In genomic region chr7:123999698-124000097, GRCh38 we compare ENCODE assay signal across 29 cellular contexts. TPM values are rescaled to one million over a fixed set of nuclear protein-coding genes. Genes with fewer than 3 reads are reported as not detected.
"Had no signal": no experiment of that assay in that cellular context is flagged by ENCODE, and none has a peak within 500 bp of the region (broad histone marks: within the 10 kb centered on the region; RNA-seq: fewer than 3 reads in every experiment).

No MANE protein-coding gene starts in this region.

- H3K9ac ChIP-seq: SK-N-SH had no signal

- H3K36me3 ChIP-seq: brain microvascular endothelial cell, SJSA1 had no signal

- H3K27me3 ChIP-seq: brain microvascular endothelial cell, SJSA1 had no signal

- H3K4me2 ChIP-seq: SK-N-SH had no signal

- H3K9me2 ChIP-seq: SK-N-SH had no signal

- H3K27ac ChIP-seq: brain microvascular endothelial cell, SJSA1 had no signal

- DNase-seq: activated CD4-positive, alpha-beta T cell treated with anti-CD3 and anti-CD28 coated beads for 36 hours; activated CD4-positive, alpha-beta T cell treated with anti-CD3 and anti-CD28 coated beads, Interleukin-2, amount 10 ng/mL, durations not matched to agents 7 days and 5 days; activated CD4-positive, alpha-beta T cell treated with anti-CD3 and anti-CD28 coated beads, Interleukin-2, amount 50 U/mL, for 48 hours; activated CD8-positive, alpha-beta T cell treated with anti-CD3 and anti-CD28 coated beads, Interleukin-2, amount 10 ng/mL, durations not matched to agents 7 days and 5 days; activated gamma-delta T cell treated with Interleukin-2 at 50 U/mL for 16 hours; activated naive CD4-positive, alpha-beta T cell treated with anti-CD3 and anti-CD28 coated beads, Interleukin-2, amount 10 ng/mL, durations not matched to agents 7 days and 5 days; activated naive CD8-positive, alpha-beta T cell treated with anti-CD3 and anti-CD28 coated beads, Interleukin-2, amount 50 U/mL, for 24 hours; activated T-cell treated with anti-CD3 and anti-CD28 coated beads for 4 hours; activated T-cell treated with anti-CD3 and anti-CD28 coated beads, Interleukin-2, amount 50 U/mL, for 4 hours; amniotic stem cell; aorta; brain microvascular endothelial cell; NCI-H1105; NCI-H1417 treated with DMSO at 0.1 percent for 48 hours; NCI-H1694; NCI-H1930; NCI-H345; NCI-H524 treated with DMSO at 0.1 percent for 48 hours; SHP77 treated with DMSO at 0.1 percent for 48 hours; SK-N-SH had no signal

- H3K9me3 ChIP-seq: SJSA1, SK-N-SH had no signal

- H3K4me3 ChIP-seq: K562, SJSA1 had no signal

- H3K4me1 ChIP-seq: SJSA1 had no signal

- ATAC-seq: activated CD4-positive, alpha-beta T cell treated with anti-CD3 and anti-CD28 coated beads for 36 hours; activated CD4-positive, CD25-positive, alpha-beta regulatory T cell treated with anti-CD3 and anti-CD28 coated beads, Interleukin-2, amount 50 U/mL, for 24 hours; activated CD8-positive, alpha-beta T cell treated with anti-CD3 and anti-CD28 coated beads, Interleukin-2, amount 10 ng/mL, durations not matched to agents 7 days and 5 days; activated naive CD8-positive, alpha-beta T cell treated with anti-CD3 and anti-CD28 coated beads, Interleukin-2, amount 50 U/mL, for 24 hours; activated T-cell treated with anti-CD3 and anti-CD28 coated beads, Interleukin-2, amount 50 U/mL, for 4 hours; K562; Panc1; WTC11 had no signal

RNA-seq across cellular contexts. Expression of gene TMEM229A, which starts 33.2 kb away (rescaled TPM):
- total RNA-seq: activated CD4-positive, alpha-beta T cell treated with anti-CD3 and anti-CD28 coated beads for 36 hours; activated CD4-positive, alpha-beta T cell treated with anti-CD3 and anti-CD28 coated beads, Interleukin-2, amount 10 ng/mL, durations not matched to agents 7 days and 5 days; activated CD8-positive, alpha-beta T cell treated with anti-CD3 and anti-CD28 coated beads, Interleukin-2, amount 10 ng/mL, durations not matched to agents 7 days and 5 days; activated T-cell treated with anti-CD3 and anti-CD28 coated beads, Interleukin-2, amount 50 U/mL, for 4 hours; activated T-helper 1 cell treated with anti-CD3 and anti-CD28 coated beads, Interleukin-12 subunit alpha, Interleukin-12 subunit beta, Interleukin-2, Interleukin-4 antibody, amounts not matched to agents 30 ng/mL and 10 ng/mL and 1 ng/mL, durations not matched to agents 14 hours and 24 hours and 36 hours; aorta; K562; M059J; NCI-H460; RPMI7951; SJSA1 had no signal
- polyA plus RNA-seq: K562 had no signal
